Comparison of ENCODE assay signal across 9 cellular contexts in the genomic region with DNA sequence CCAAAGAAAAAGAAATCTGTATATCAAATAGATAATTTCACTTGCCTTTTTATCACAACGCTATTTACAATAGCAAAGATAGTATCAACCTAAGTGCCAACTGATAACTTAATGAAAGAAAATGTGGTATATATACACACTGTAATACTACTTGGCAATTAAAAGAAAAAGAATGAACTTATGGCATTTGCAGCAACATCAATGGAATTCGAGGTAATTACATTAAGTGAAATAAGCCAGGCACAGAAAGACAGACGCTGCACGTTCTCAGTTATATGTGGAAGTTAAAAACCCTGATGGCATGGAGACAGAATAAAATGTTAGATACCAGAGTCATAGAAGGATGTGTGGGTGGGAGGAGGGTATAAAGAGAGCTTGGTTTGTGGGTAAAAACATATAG.
"Had no signal": no experiment of that assay in that cellular context is flagged by ENCODE, and none has a peak within 500 bp of the region (broad histone marks: within the 10 kb centered on the region; RNA-seq: fewer than 3 reads in every experiment).

No MANE protein-coding gene starts in this region.

- H3K9ac ChIP-seq: GM23248 had no signal

- H3K9me3 Mint-ChIP-seq: GM23338, H9 had no signal

- H3K4me2 ChIP-seq: GM23338 had no signal

- H3K4me1 ChIP-seq: HAP-1 had no signal

- H3K27ac ChIP-seq: GM23248 had no signal

- H3K4me1 Mint-ChIP-seq: GM23338, H9 had no signal

- H3K9me3 ChIP-seq: HAP-1 had no signal

- H3K4me3 ChIP-seq: GM23248, GM23338, HAP-1 had no signal

- DNase-seq: GM23248, GOT3, H7, H9, HCEC 1CT, HFFc6 had no signal

- H3K36me3 ChIP-seq: HAP-1 had no signal

- ATAC-seq: GM23338, HCT116 had no signal

- H3K4me3 Mint-ChIP-seq: GM23338, H9, HFFc6 had no signal

- H3K27ac Mint-ChIP-seq: GM23338, H9, HFFc6 had no signal

- H2AFZ ChIP-seq: GM23248, GM23338 had no signal
